In genomic region chr12:15200703-15201102, GRCh38 we compare ENCODE assay signal across 17 cellular contexts. TPM values are rescaled to one million over a fixed set of nuclear protein-coding genes. Genes with fewer than 3 reads are reported as not detected.
"Had no signal": no experiment of that assay in that cellular context is flagged by ENCODE, and none has a peak within 500 bp of the region (broad histone marks: within the 10 kb centered on the region; RNA-seq: fewer than 3 reads in every experiment).

No MANE protein-coding gene starts in this region.

- FAIRE-seq: urothelium cell line had no signal

- DNase-seq: activated CD4-positive, alpha-beta T cell treated with anti-CD3 and anti-CD28 coated beads, Interleukin-2, amount 50 U/mL, for 1 hour; activated CD4-positive, CD25-positive, alpha-beta regulatory T cell; activated naive CD4-positive, alpha-beta T cell treated with anti-CD3 and anti-CD28 coated beads, Interleukin-2, amount 10 ng/mL, durations not matched to agents 7 days and 5 days; body of pancreas; cerebellar nuclear complex; foreskin fibroblast; left colon; posterior cingulate gyrus; right cardiac atrium; stimulated activated CD4-positive, alpha-beta T cell treated with anti-CD3 and anti-CD28 coated beads, Interleukin-2, amount 100 ng/mL, for 24 hours; stimulated activated naive CD4-positive, alpha-beta T cell; T-helper 2 cell had no signal

- H3K27me3 ChIP-seq: body of pancreas had no signal

- H3K4me3 ChIP-seq: body of pancreas had no signal

- ATAC-seq: body of pancreas, esophagus mucosa, left colon, right cardiac atrium had no signal

- H3K4me1 ChIP-seq: body of pancreas had no signal

- H3K9me3 ChIP-seq: body of pancreas had no signal

- H3K27ac ChIP-seq: body of pancreas had no signal

RNA-seq across cellular contexts. Expression of gene RERG, which starts 20.5 kb away (rescaled TPM):
- total RNA-seq: activated CD8-positive, alpha-beta memory T cell treated with anti-CD3 and anti-CD28 coated beads for 36 hours; activated T-helper 2 cell treated with anti-CD3 and anti-CD28 coated beads, Interferon-gamma antibody, Interleukin-2, Interleukin-4, amounts not matched to agents 10 μg/mL and 5 μg/mL and 100 μg/mL, durations not matched to agents 14 hours and 24 hours and 36 hours; dermis microvascular lymphatic vessel endothelial cell had no signal
